Comparison of ENCODE assay signal across 8 cellular contexts in genomic region chr3:129490273-129490675, GRCh38. TPM values are rescaled to one million over a fixed set of nuclear protein-coding genes. Genes with fewer than 3 reads are reported as not detected.
DNase-seq lines count a peak whose midpoint lies in the region; ATAC-seq, FAIRE-seq and TF ChIP-seq lines count a peak whose summit lies in the region.

No MANE protein-coding gene starts in this region.

- H3K27ac ChIP-seq in A549, result peak overlapping the region; percentile 89 to 92
- peak overlapping the region; percentile 69 to 76 for H3K27ac ChIP-seq in left lung

- H3K27me3 Mint-ChIP-seq in activated CD4-positive, alpha-beta T cell treated with anti-CD3 and anti-CD28 coated beads for 36 hours, result no peaks in the 10 kb centered on the region

- 21% methylated on average over 5 of the region's 5 CpGs for WGBS in A549 (ENCODE audit: missing lambda C conversion rate)

- no peak overlapping the region for H3K4me3 Mint-ChIP-seq in activated CD4-positive, alpha-beta T cell treated with anti-CD3 and anti-CD28 coated beads for 36 hours

- no peak overlapping the region for H3K4me3 ChIP-seq in A549
- H3K4me3 ChIP-seq in left lung, result no peak overlapping the region

- POLR2A ChIA-PET in A549 (lab: Yijun Ruan, JAX), result interaction anchor here (0.9 to 1.1 kb wide), 3 partner anchors 136 to 174 kb away, joined by 3 to 8 read pairs (median 6); a partner anchor contains a TSS
- POLR2A ChIA-PET in activated CD4-positive, alpha-beta T cell treated with anti-CD3 and anti-CD28 coated beads for 36 hours (lab: Charles Lee), result no interaction called here

- DNase-seq in A549 (ENCODE audit: low read depth in 1 of 2, low spot score in 1 of 2) (peak; percentile 83 to 89), GM18507 (ENCODE audit: extremely low spot score, insufficient read length, low read depth) (peak; percentile 67), NCI-H446 treated with DMSO at 0.1 percent for 48 hours (lab: John Stamatoyannopoulos, UW) (peak; percentile 65), dermis blood vessel endothelial cell (peak; percentile 97), left lung (peak; percentile 88 to 91)
- DNase-seq in activated CD4-positive, alpha-beta T cell treated with anti-CD3 and anti-CD28 coated beads for 36 hours, result peak; percentile 71
- peak; percentile 19 for DNase-seq in stimulated activated CD4-positive, alpha-beta T cell treated with anti-CD3 and anti-CD28 coated beads, Interleukin-2, amount 100 ng/mL, for 4 hours (ENCODE audit: low read depth)

- FAIRE-seq in A549 (lab: Jason Lieb, UNC) (no peak), GM18507 (lab: Jason Lieb, UNC) (peak; percentile 81)

- H3K27me3 ChIP-seq in left lung, result no peaks in the 10 kb centered on the region

- H3K4me1 ChIP-seq in A549, result peaks cover 20% of the 10 kb centered on the region
- H3K4me1 ChIP-seq in left lung, result peaks cover 16 to 51% of the 10 kb centered on the region in 2 donors

- H3K4me1 Mint-ChIP-seq in activated CD4-positive, alpha-beta T cell treated with anti-CD3 and anti-CD28 coated beads for 36 hours, result no peaks in the 10 kb centered on the region

- H3K36me3 ChIP-seq in left lung, result peaks cover 0 to 30% of the 10 kb centered on the region in 2 donors

- CTCF ChIA-PET in A549 (lab: Yijun Ruan, JAX), result interaction anchor here (0.5 to 2.5 kb wide), 42 partner anchors 10 to 478 kb away, joined by 3 to 16 read pairs (median 4); no protein-coding TSS in a partner anchor
- CTCF ChIA-PET in activated CD4-positive, alpha-beta T cell treated with anti-CD3 and anti-CD28 coated beads for 36 hours (lab: Charles Lee), result interaction anchor here (0.5 to 1.7 kb wide), 23 partner anchors 9 to 1701 kb away, joined by 3 to 13 read pairs (median 4); no protein-coding TSS in a partner anchor

- H3K9me3 ChIP-seq in A549 (no peaks in the 10 kb centered on the region), left lung (no peaks in the 10 kb centered on the region)

- peak overlapping the region; percentile 45; the same call in 2 of the 3 replicates for H3K4me2 ChIP-seq in A549

- intact Hi-C loops in activated CD4-positive, alpha-beta T cell treated with anti-CD3 and anti-CD28 coated beads for 36 hours (cut with DNase I, micrococcal nuclease), result loop anchor here (1.0 to 10.0 kb wide), 5 partner anchors 115 to 445 kb away; partner anchors contain the start of gene PLXND1 (in 2 of the 2)
- intact Hi-C loops in left lung (cut with DNase I), result loop anchor here in 1 of 2 donors (10.0 kb wide), 2 partner anchors 105 to 335 kb away; no protein-coding TSS in a partner anchor

- TF ChIP-seq CTCF in A549 (IDR thresholded peaks at IDR 0.05) (peak; percentile 87), left lung (IDR thresholded peaks at IDR 0.05) (peak; percentile 82 to 91)

- peaks cover 8% of the 10 kb centered on the region for H3K36me3 Mint-ChIP-seq in activated CD4-positive, alpha-beta T cell treated with anti-CD3 and anti-CD28 coated beads for 36 hours (ENCODE audit: low read depth)

- TF ChIP-seq RAD21 in A549 (conservative IDR thresholded peaks at IDR 0.05 in 1 of 2, IDR thresholded peaks at IDR 0.05 in 1 of 2), result peak; percentile 93 to 95

- no peak for TF ChIP-seq EP300 in A549 (IDR thresholded peaks at IDR 0.05)

- no peak for TF ChIP-seq POLR2A in A549 (IDR thresholded peaks at IDR 0.05; ENCODE audit: low read length)

- H3K9me3 Mint-ChIP-seq in activated CD4-positive, alpha-beta T cell treated with anti-CD3 and anti-CD28 coated beads for 36 hours (ENCODE audit: low read depth), result no peaks in the 10 kb centered on the region

- ATAC-seq in A549, result peak; percentile 89 to 93
- ATAC-seq in HG03342 (IDR thresholded peaks at IDR 0.05; ENCODE audit: unreplicated experiment), result peak; percentile 76
- ATAC-seq in activated CD4-positive, alpha-beta T cell treated with anti-CD3 and anti-CD28 coated beads for 36 hours, result peak; percentile 96
- peak; percentile 90 for ATAC-seq in left lung

- H3K27ac Mint-ChIP-seq in activated CD4-positive, alpha-beta T cell treated with anti-CD3 and anti-CD28 coated beads for 36 hours, result no peak overlapping the region

TF ChIP-seq in A549, 52 proteins besides CTCF, POLR2A, EP300 and RAD21:
- TF ChIP-seq NFE2L2 (conservative IDR thresholded peaks at IDR 0.05; ENCODE audit: low read length) (peak; percentile 40), MAX (IDR thresholded peaks at IDR 0.05) (no peak), FOSL2 (IDR thresholded peaks at IDR 0.05) (no peak), FOSL2 (CRISPR knock-in tag; IDR thresholded peaks at IDR 0.05) (peak; percentile 61; the same call in 1 of the 2 replicates), EHF (CRISPR knock-in tag; IDR thresholded peaks at IDR 0.05) (0 out of 2 replicates have a peak, but pooled peaks have one; percentile 8), MAFK (IDR thresholded peaks at IDR 0.05; ENCODE audit: partially characterized antibody) (peak; percentile 89), TP53 (CRISPR knock-in tag; IDR thresholded peaks at IDR 0.05) (no peak), SMC3 (IDR thresholded peaks at IDR 0.05) (peak; percentile 92)

RNA-seq across cellular contexts. Expression of gene RHO, which starts 38.2 kb away (rescaled TPM):
- polyA plus RNA-seq in A549 (2011; rRNA removed) (0.03 and 0.04 TPM in 2 replicates), A549 (2017; fragmentation: RNase III; extraction: RNeasy Plus Mini Kit Qiagen cat#74134 plus additional on column Dnase treatment) (not detected in 3 replicates)
- polyA plus RNA-seq in A549 (2012; cell fraction: cytosol; rRNA removed), result 0.01 TPM in 1 of 2 replicates, not detected in the other
- polyA plus RNA-seq in A549 (2012; cell fraction: nucleus; rRNA removed), result 0.05 and 0.11 TPM in 2 replicates
- not detected in 2 replicates for polyA minus RNA-seq in A549 (2011; rRNA and poly(A)+ RNA removed)
- not detected for total RNA-seq in activated CD4-positive, alpha-beta T cell treated with anti-CD3 and anti-CD28 coated beads for 36 hours
- total RNA-seq in dermis blood vessel endothelial cell (not detected in 2 replicates), left lung (not detected)

RNA-seq across cellular contexts. Expression of gene IFT122, which starts 50.2 kb away (rescaled TPM):
- polyA plus RNA-seq in A549 (2011; rRNA removed) (17.1 and 20.3 TPM in 2 replicates), A549 (2017; fragmentation: RNase III; extraction: RNeasy Plus Mini Kit Qiagen cat#74134 plus additional on column Dnase treatment) (15.0 to 16.8 TPM (median 15.1 TPM) in 3 replicates)
- 19.0 and 19.7 TPM in 2 replicates for polyA plus RNA-seq in A549 (2012; cell fraction: cytosol; rRNA removed)
- 78.1 and 111 TPM in 2 replicates for polyA plus RNA-seq in A549 (2012; cell fraction: nucleus; rRNA removed)
- polyA minus RNA-seq in A549 (2011; rRNA and poly(A)+ RNA removed), result 38.7 and 44.4 TPM in 2 replicates
- 10 to 100 TPM; 18.4 to 22.6 TPM for total RNA-seq in activated CD4-positive, alpha-beta T cell treated with anti-CD3 and anti-CD28 coated beads for 36 hours
- total RNA-seq in dermis blood vessel endothelial cell (28.4 and 43.5 TPM in 2 replicates), left lung (10 to 100 TPM; 21.2 to 35.4 TPM)

RNA-seq across cellular contexts. Expression of gene MBD4, which starts 50.5 kb away (rescaled TPM):
- polyA plus RNA-seq in A549 (2011; rRNA removed) (38.2 and 49.7 TPM in 2 replicates), A549 (2017; fragmentation: RNase III; extraction: RNeasy Plus Mini Kit Qiagen cat#74134 plus additional on column Dnase treatment) (26.4 to 32.7 TPM (median 31.4 TPM) in 3 replicates)
- 12.4 and 13.5 TPM in 2 replicates for polyA plus RNA-seq in A549 (2012; cell fraction: cytosol; rRNA removed)
- 12.8 and 17.9 TPM in 2 replicates for polyA plus RNA-seq in A549 (2012; cell fraction: nucleus; rRNA removed)
- polyA minus RNA-seq in A549 (2011; rRNA and poly(A)+ RNA removed), result 8.2 and 9.5 TPM in 2 replicates
- total RNA-seq in activated CD4-positive, alpha-beta T cell treated with anti-CD3 and anti-CD28 coated beads for 36 hours, result 10 to 100 TPM; 51.3 to 52.4 TPM
- total RNA-seq in dermis blood vessel endothelial cell (26.4 and 30.4 TPM in 2 replicates), left lung (10 to 100 TPM; 29.9 to 47.9 TPM)

RNA-seq across cellular contexts. Expression of gene H1-8, which starts 52.7 kb away (rescaled TPM):
- polyA plus RNA-seq in A549 (2011; rRNA removed), result not detected in 2 replicates
- polyA plus RNA-seq in A549 (2012; cell fraction: cytosol; rRNA removed), result not detected in 2 replicates
- not detected in 2 replicates for polyA plus RNA-seq in A549 (2012; cell fraction: nucleus; rRNA removed)
- not detected in 3 replicates for polyA plus RNA-seq in A549 (2017; fragmentation: RNase III; extraction: RNeasy Plus Mini Kit Qiagen cat#74134 plus additional on column Dnase treatment)
- polyA minus RNA-seq in A549 (2011; rRNA and poly(A)+ RNA removed), result not detected in 2 replicates
- total RNA-seq in activated CD4-positive, alpha-beta T cell treated with anti-CD3 and anti-CD28 coated beads for 36 hours, result not detected
- total RNA-seq in dermis blood vessel endothelial cell, result not detected in 2 replicates
- not detected for total RNA-seq in left lung

Comparison
In these comparisons a context has a peak if more than half of its experiments do, and no peak if none do; other contexts are left out.
1. DNase-seq: peak in every context shown above with its lines; median percentile 97 in dermis blood vessel endothelial cell; 90 in left lung; 86 in A549; 71 in activated CD4-positive, alpha-beta T cell treated with anti-CD3 and anti-CD28 coated beads for 36 hours; 67 in GM18507; 65 in NCI-H446 treated with DMSO at 0.1 percent for 48 hours; 19 in stimulated activated CD4-positive, alpha-beta T cell treated with anti-CD3 and anti-CD28 coated beads, Interleukin-2, amount 100 ng/mL, for 4 hours.